11 cellular contexts compared by ENCODE assay signal in genomic region chr1:94020764-94021579, GRCh38.
A peak's percentile ranks its signal among the peaks of the same experiment; 100 is the strongest.
DNase-seq lines count a peak whose midpoint lies in the region; ATAC-seq, FAIRE-seq and TF ChIP-seq lines count a peak whose summit lies in the region.
"Had no signal": no experiment of that assay in that cellular context is flagged by ENCODE, and none has a peak within 500 bp of the region (broad histone marks: within the 10 kb centered on the region; RNA-seq: fewer than 3 reads in every experiment).

No MANE protein-coding gene starts in this region.

- DNase-seq in AG10803 (ENCODE audit: low read depth) (peak; percentile 99), NCI-H226 (peak; percentile 89), endothelial cell of umbilical vein (ENCODE audit: low read depth, low spot score) (peak; percentile 83), mesenchymal stem cell (peak; percentile 94), NCI-H446 treated with DMSO at 0.1 percent for 48 hours (lab: John Stamatoyannopoulos, UW) (no peak), 8988T (no peak)
- DNase-seq: activated CD4-positive, alpha-beta memory T cell treated with anti-CD3 and anti-CD28 coated beads for 36 hours; foreskin melanocyte; NCI-H1417 treated with DMSO at 0.1 percent for 48 hours had no signal

- H3K27ac ChIP-seq in endothelial cell of umbilical vein (ENCODE audit: insufficient read depth, low read depth, low read length) (peak overlapping the region; percentile 55), mesenchymal stem cell (ENCODE audit: low read length, poor library complexity, severe bottlenecking) (peak overlapping the region; percentile 87)

- peak; percentile 83 for FAIRE-seq in endothelial cell of umbilical vein (lab: Jason Lieb, UNC)

- H3K36me3 ChIP-seq in endothelial cell of umbilical vein (ENCODE audit: control insufficient read depth in 2 of 2, extremely low read depth in 1 of 2, insufficient read depth in 2 of 2, low read length in 2 of 2) (no peaks in the 10 kb centered on the region), mesenchymal stem cell (ENCODE audit: control insufficient read depth in 1 of 2, insufficient read depth in 2 of 2, low read depth in 1 of 2, low read length in 2 of 2) (no peaks in the 10 kb centered on the region)

- TSS peak; percentile 49 for BruUV-seq in endothelial cell of umbilical vein (replicated peaks; lab: Mats Ljungman, UMichigan)

- peaks cover 5% of the 10 kb centered on the region for H3K79me1 ChIP-seq in mesenchymal stem cell (replicated peaks; ENCODE audit: low read length, poor library complexity, severe bottlenecking)

- peak overlapping the region; percentile 82 for H2AFZ ChIP-seq in endothelial cell of umbilical vein (ENCODE audit: low read depth, low read length)
- peak overlapping the region; percentile 67 for H2AFZ ChIP-seq in mesenchymal stem cell (ENCODE audit: low read depth, low read length)

- CTCF ChIA-PET in endothelial cell of umbilical vein (lab: Charles Lee) = interaction anchor here (0.9 to 32.6 kb wide), 5 partner anchors 19 to 716 kb away, joined by 3 to 1439 read pairs (median 4); partner anchors contain the start of gene GCLM

- H3K4me1 ChIP-seq in endothelial cell of umbilical vein (ENCODE audit: control insufficient read depth, extremely low read depth, insufficient read depth, low read length) = peaks cover 26% of the 10 kb centered on the region
- peaks cover 20% of the 10 kb centered on the region for H3K4me1 ChIP-seq in mesenchymal stem cell (ENCODE audit: control insufficient read depth, insufficient read depth, low read depth, low read length)

- intact Hi-C loops in endothelial cell of umbilical vein (cut with micrococcal nuclease) = no loop called here

- no peaks in the 10 kb centered on the region for H3K9me1 ChIP-seq in endothelial cell of umbilical vein (replicated peaks; ENCODE audit: control insufficient read depth, extremely low read depth, insufficient read depth, low read length)

- H4K20me1 ChIP-seq in endothelial cell of umbilical vein (replicated peaks; ENCODE audit: control insufficient read depth, extremely low read depth, insufficient read depth, low read length) = no peaks in the 10 kb centered on the region

- H3K9me3 ChIP-seq in endothelial cell of umbilical vein (replicated peaks; ENCODE audit: control insufficient read depth, insufficient read depth, low read length) = no peaks in the 10 kb centered on the region
- no peaks in the 10 kb centered on the region for H3K9me3 ChIP-seq in mesenchymal stem cell (ENCODE audit: control insufficient read depth, low read length)

- H3K4ac ChIP-seq in mesenchymal stem cell (ENCODE audit: low read depth in 1 of 2, low read length in 2 of 2) = peak overlapping the region in 1 of 2 experiments; percentile 97

- no peak for TF ChIP-seq POLR2A in endothelial cell of umbilical vein (IDR thresholded peaks at IDR 0.05; ENCODE audit: low read depth, low read length)

- no peaks in the 10 kb centered on the region for H3K27me3 ChIP-seq in endothelial cell of umbilical vein (ENCODE audit: control insufficient read depth in 2 of 2, insufficient read depth in 2 of 2, low read length in 2 of 2)
- H3K27me3 ChIP-seq in mesenchymal stem cell (ENCODE audit: control insufficient read depth in 1 of 2, insufficient read depth in 1 of 2, low read length in 2 of 2) = no peaks in the 10 kb centered on the region

- H3K4me2 ChIP-seq in endothelial cell of umbilical vein (ENCODE audit: insufficient read depth, low read length) (peak overlapping the region; percentile 1), mesenchymal stem cell (ENCODE audit: low read length, poor library complexity, severe bottlenecking) (no peak overlapping the region)

- H3K9ac ChIP-seq in endothelial cell of umbilical vein (replicated peaks; ENCODE audit: extremely low read depth, insufficient read depth, low read length) (no peak overlapping the region), mesenchymal stem cell (ENCODE audit: low read length) (no peak overlapping the region)

- no peak for TF ChIP-seq CTCF in AG10803 (conservative IDR thresholded peaks at IDR 0.05; ENCODE audit: low read length)
- TF ChIP-seq CTCF in endothelial cell of umbilical vein (IDR thresholded peaks at IDR 0.05; ENCODE audit: extremely low read depth in 1 of 2, insufficient read depth in 1 of 2, low read depth in 1 of 2, low read length in 2 of 2) = no peak

- POLR2A ChIA-PET in endothelial cell of umbilical vein (lab: Charles Lee) = interaction anchor here (0.5 to 0.7 kb wide), 2 partner anchors 18 to 25 kb away, joined by 3 read pairs; no protein-coding TSS in a partner anchor

- H2AK5ac ChIP-seq in mesenchymal stem cell (ENCODE audit: low read length, severe bottlenecking) = peak overlapping the region; percentile 11

- peak overlapping the region; percentile 85 to 96 for H2BK12ac ChIP-seq in mesenchymal stem cell (ENCODE audit: low read length in 2 of 2)

- no peaks in the 10 kb centered on the region for H3K79me2 ChIP-seq in endothelial cell of umbilical vein (ENCODE audit: control insufficient read depth, insufficient read depth, low read length)

- ATAC-seq in HG03378 (IDR thresholded peaks at IDR 0.05; ENCODE audit: unreplicated experiment) (no peak), HG03520 (IDR thresholded peaks at IDR 0.05; ENCODE audit: unreplicated experiment) (no peak)

- H3K18ac ChIP-seq in mesenchymal stem cell (ENCODE audit: low read depth in 1 of 2, low read length in 2 of 2) = peak overlapping the region; percentile 88 to 95

- H3K23ac ChIP-seq in mesenchymal stem cell (ENCODE audit: low read length in 2 of 2) = no peak overlapping the region

- peak overlapping the region; percentile 57 for H2BK5ac ChIP-seq in mesenchymal stem cell (ENCODE audit: low read depth, low read length, poor library complexity, severe bottlenecking)

- no peak overlapping the region for H3K14ac ChIP-seq in mesenchymal stem cell (ENCODE audit: low read length in 2 of 2)

- no peak overlapping the region for H2BK15ac ChIP-seq in mesenchymal stem cell (ENCODE audit: low read depth, poor library complexity, severe bottlenecking)

- H2BK120ac ChIP-seq in mesenchymal stem cell (ENCODE audit: low read depth, low read length) = no peak overlapping the region

- peak overlapping the region; percentile 89 for H4K8ac ChIP-seq in mesenchymal stem cell (ENCODE audit: low read length)

- dilution Hi-C loops in endothelial cell of umbilical vein (cut with MboI; ENCODE audit: extremely low pct_ligation_motif_present, low sequenced_read_pairs) = loop anchor here (25.0 kb wide), 1 partner anchor 341 kb away; no protein-coding TSS in a partner anchor

- H4K91ac ChIP-seq in mesenchymal stem cell (ENCODE audit: low read length) = peak overlapping the region; percentile 23

- H3K4me3 ChIP-seq in AG10803 (ENCODE audit: low read length) = no peak overlapping the region
- H3K4me3 ChIP-seq in endothelial cell of umbilical vein (replicated peaks in 1 of 3; ENCODE audit: insufficient read depth in 1 of 3, low read depth in 1 of 3, low read length in 3 of 3) = no peak overlapping the region
- no peak overlapping the region for H3K4me3 ChIP-seq in mesenchymal stem cell (ENCODE audit: insufficient read depth in 1 of 2, low read depth in 1 of 2, low read length in 2 of 2)

- WGBS in mesenchymal stem cell = 38% methylated on average over 9 of the region's 10 CpGs

TF ChIP-seq in endothelial cell of umbilical vein, 7 proteins besides CTCF, POLR2A, EP300 and RAD21:
- TF ChIP-seq MYC (IDR thresholded peaks at IDR 0.05; ENCODE audit: low read depth, low read length) (no peak), POLR2AphosphoS5 (IDR thresholded peaks at IDR 0.05; ENCODE audit: insufficient read depth, low read depth, low read length) (peak; percentile 71), FOS (IDR thresholded peaks at IDR 0.05; ENCODE audit: borderline replicate concordance, insufficient read depth, low read length) (peak; percentile 15), MAX (IDR thresholded peaks at IDR 0.05; ENCODE audit: insufficient read depth, insufficient read length) (no peak), JUN (IDR thresholded peaks at IDR 0.05; ENCODE audit: borderline replicate concordance, insufficient read depth, insufficient read length, low read depth) (peak; percentile 14), GATA2 (IDR thresholded peaks at IDR 0.05; ENCODE audit: insufficient read depth, insufficient read length, low read depth, low read length) (peak; percentile 27)

Comparison
In these comparisons a context has a peak if more than half of its experiments do, and no peak if none do; other contexts are left out.
1. DNase-seq: peak in AG10803 (single experiment), NCI-H226 (single experiment), endothelial cell of umbilical vein (single experiment) and mesenchymal stem cell (single experiment); none in NCI-H446 treated with DMSO at 0.1 percent for 48 hours (single experiment) and 8988T (single experiment).